8 cellular contexts compared by ENCODE assay signal in the genomic region with DNA sequence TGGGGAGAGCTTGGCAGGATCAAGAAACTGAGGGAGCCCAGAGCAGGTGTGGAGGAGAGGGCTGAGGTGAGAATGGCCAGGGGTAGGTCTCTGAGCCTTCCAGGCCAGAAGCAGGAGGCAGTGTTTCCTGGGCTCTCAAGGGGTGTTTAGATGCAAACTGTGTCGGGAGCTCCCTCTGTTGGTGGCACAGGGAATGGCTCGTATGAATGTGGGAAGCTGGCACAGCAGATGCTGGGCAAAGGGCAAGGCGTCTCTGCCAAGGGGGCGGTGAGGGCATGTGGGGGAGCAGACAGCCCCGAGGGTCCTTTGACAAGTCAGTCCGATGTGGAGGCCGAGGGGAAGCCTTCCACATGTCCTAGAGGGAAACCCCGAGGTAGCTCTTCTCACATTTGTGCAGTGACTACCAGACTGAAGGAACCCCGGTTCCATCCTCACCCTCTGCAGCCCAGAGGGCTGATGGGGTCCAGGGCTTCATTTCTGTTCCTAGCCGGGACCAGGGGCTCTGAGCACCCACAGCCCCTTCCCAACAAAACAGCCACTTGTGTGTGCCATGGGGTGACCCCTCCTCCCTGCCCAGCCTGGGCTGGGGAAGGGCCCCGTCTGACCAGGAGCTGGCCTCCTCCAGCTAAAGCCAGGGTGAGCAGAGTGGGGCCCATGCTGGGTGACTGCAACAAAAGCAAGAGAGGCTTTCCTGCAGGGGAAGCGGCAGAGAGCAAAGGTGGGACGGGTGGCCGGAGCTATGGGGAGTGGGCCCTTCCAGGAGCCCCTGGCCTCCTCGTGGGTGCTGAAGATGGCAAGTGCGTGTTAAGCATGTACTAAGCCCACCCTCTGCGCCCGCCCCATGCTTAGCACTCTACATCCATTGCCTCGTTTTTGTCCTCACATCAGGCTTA.
DNase-seq lines count a peak whose midpoint lies in the region; ATAC-seq, FAIRE-seq and TF ChIP-seq lines count a peak whose summit lies in the region.

No MANE protein-coding gene starts in this region.

- H3K27me3 Mint-ChIP-seq in activated CD4-positive, alpha-beta memory T cell treated with anti-CD3 and anti-CD28 coated beads, Interleukin-2, amount 10 ng/mL, durations not matched to agents 7 days and 5 days, result peaks cover 9% of the 10 kb centered on the region
- H3K27me3 Mint-ChIP-seq in memory B cell, result peaks cover 9% of the 10 kb centered on the region

- peak; percentile 95 for DNase-seq in D721Med (ENCODE audit: insufficient read length, low spot score)
- DNase-seq in NCI-H774 (lab: John Stamatoyannopoulos, UW), result peak; percentile 68
- DNase-seq in activated CD4-positive, alpha-beta memory T cell treated with anti-CD3 and anti-CD28 coated beads, Interleukin-2, amount 10 ng/mL, durations not matched to agents 7 days and 5 days, result peak; percentile 79
- peak; percentile 60 for DNase-seq in effector CD8-positive, alpha-beta T cell (lab: John Stamatoyannopoulos, UW)
- DNase-seq in memory B cell (ENCODE audit: low spot score in 2 of 2), result peak; percentile 47 to 68
- DNase-seq in stimulated activated CD8-positive, alpha-beta memory T cell treated with anti-CD3 and anti-CD28 coated beads, Interleukin-15, amount 100 ng/mL, for 48 hours (ENCODE audit: low read depth in 2 of 2), result peak; percentile 46 to 52

- H3K4me1 Mint-ChIP-seq in activated CD4-positive, alpha-beta memory T cell treated with anti-CD3 and anti-CD28 coated beads, Interleukin-2, amount 10 ng/mL, durations not matched to agents 7 days and 5 days, result peaks cover 16% of the 10 kb centered on the region
- peaks cover 6% of the 10 kb centered on the region for H3K4me1 Mint-ChIP-seq in memory B cell

- no peaks in the 10 kb centered on the region for H3K36me3 Mint-ChIP-seq in activated CD4-positive, alpha-beta memory T cell treated with anti-CD3 and anti-CD28 coated beads, Interleukin-2, amount 10 ng/mL, durations not matched to agents 7 days and 5 days (ENCODE audit: low read depth)
- H3K36me3 Mint-ChIP-seq in memory B cell, result no peaks in the 10 kb centered on the region

- no peak overlapping the region for H3K27ac Mint-ChIP-seq in activated CD4-positive, alpha-beta memory T cell treated with anti-CD3 and anti-CD28 coated beads, Interleukin-2, amount 10 ng/mL, durations not matched to agents 7 days and 5 days
- H3K27ac Mint-ChIP-seq in memory B cell, result no peak overlapping the region

- no peaks in the 10 kb centered on the region for H3K9me3 Mint-ChIP-seq in activated CD4-positive, alpha-beta memory T cell treated with anti-CD3 and anti-CD28 coated beads, Interleukin-2, amount 10 ng/mL, durations not matched to agents 7 days and 5 days
- no peaks in the 10 kb centered on the region for H3K9me3 Mint-ChIP-seq in memory B cell

- CTCF ChIA-PET in activated CD4-positive, alpha-beta memory T cell treated with anti-CD3 and anti-CD28 coated beads, Interleukin-2, amount 10 ng/mL, durations not matched to agents 7 days and 5 days (lab: Charles Lee), result interaction anchor here (0.7 to 2.3 kb wide), 28 partner anchors 11 to 584 kb away, joined by 3 to 32 read pairs (median 4); a partner anchor contains a TSS

- H3K4me3 Mint-ChIP-seq in activated CD4-positive, alpha-beta memory T cell treated with anti-CD3 and anti-CD28 coated beads, Interleukin-2, amount 10 ng/mL, durations not matched to agents 7 days and 5 days, result no peak overlapping the region
- no peak overlapping the region for H3K4me3 Mint-ChIP-seq in memory B cell

- no peak for FAIRE-seq in D721Med (lab: Jason Lieb, UNC)

- TF ChIP-seq CTCF in D721Med (IDR thresholded peaks at IDR 0.05; ENCODE audit: insufficient read depth, missing control alignments), result peak; percentile 95

- POLR2A ChIA-PET in activated CD4-positive, alpha-beta memory T cell treated with anti-CD3 and anti-CD28 coated beads, Interleukin-2, amount 10 ng/mL, durations not matched to agents 7 days and 5 days (lab: Charles Lee), result interaction anchor here (0.7 to 0.8 kb wide), 2 partner anchors 14 to 366 kb away, joined by 3 read pairs; no protein-coding TSS in a partner anchor

- ATAC-seq in HG02642 (IDR thresholded peaks at IDR 0.05; ENCODE audit: poor library complexity, unreplicated experiment) (peak; percentile 32), memory B cell (ENCODE audit: low read depth) (peak; percentile 59), HG03139 (IDR thresholded peaks at IDR 0.05; ENCODE audit: unreplicated experiment) (no peak)
